In genomic region chr12:113405687-113406086, GRCh38 we compare ENCODE assay signal across 19 cellular contexts. TPM values are rescaled to one million over a fixed set of nuclear protein-coding genes. Genes with fewer than 3 reads are reported as not detected.
"Had no signal": no experiment of that assay in that cellular context is flagged by ENCODE, and none has a peak within 500 bp of the region (broad histone marks: within the 10 kb centered on the region; RNA-seq: fewer than 3 reads in every experiment).

No MANE protein-coding gene starts in this region.

- ATAC-seq: activated naive CD4-positive, alpha-beta T cell treated with anti-CD3 and anti-CD28 coated beads, Interleukin-2, amount 50 U/mL, for 72 hours; activated T-cell treated with anti-CD3 and anti-CD28 coated beads, Interleukin-2, amount 50 U/mL, for 72 hours; left lobe of liver; mucosa of descending colon; naive thymus-derived CD4-positive, alpha-beta T cell had no signal

- H3K4me2 ChIP-seq: hepatocyte had no signal

- H3K4me1 Mint-ChIP-seq: activated CD4-positive, alpha-beta T cell treated with anti-CD3 and anti-CD28 coated beads, Interleukin-2, amount 10 ng/mL, durations not matched to agents 7 days and 5 days had no signal

- DNase-seq: activated CD4-positive, alpha-beta T cell treated with anti-CD3 and anti-CD28 coated beads, Interleukin-2, amount 10 ng/mL, durations not matched to agents 7 days and 5 days; activated CD8-positive, alpha-beta memory T cell treated with anti-CD3 and anti-CD28 coated beads, Interleukin-2, amount 50 U/mL, for 48 hours; activated gamma-delta T cell; activated T-cell treated with anti-CD3 and anti-CD28 coated beads, Interleukin-2, amount 50 U/mL, for 72 hours; amniotic stem cell; mammary epithelial cell; naive thymus-derived CD4-positive, alpha-beta T cell; stimulated activated CD4-positive, alpha-beta T cell treated with anti-CD3 and anti-CD28 coated beads, Interleukin-2, amount 100 ng/mL, for 48 hours; stimulated activated naive CD4-positive, alpha-beta T cell; T-helper 2 cell; trophoblast cell had no signal

- H3K36me3 Mint-ChIP-seq: activated naive CD4-positive, alpha-beta T cell treated with anti-CD3 and anti-CD28 coated beads, Interleukin-2, amount 50 U/mL, for 72 hours had no signal

- H3K4me3 ChIP-seq: esophagus muscularis mucosa, hepatocyte, mucosa of descending colon had no signal

- H3K27ac Mint-ChIP-seq: activated CD4-positive, alpha-beta T cell treated with anti-CD3 and anti-CD28 coated beads, Interleukin-2, amount 10 ng/mL, durations not matched to agents 7 days and 5 days; activated T-cell treated with anti-CD3 and anti-CD28 coated beads, Interleukin-2, amount 50 U/mL, for 72 hours; naive thymus-derived CD4-positive, alpha-beta T cell had no signal

- H2AFZ ChIP-seq: hepatocyte had no signal

- H3K27me3 ChIP-seq: hepatocyte had no signal

- H3K79me2 ChIP-seq: hepatocyte had no signal

- H3K36me3 ChIP-seq: esophagus muscularis mucosa had no signal

- H3K4me3 Mint-ChIP-seq: activated CD4-positive, alpha-beta T cell treated with anti-CD3 and anti-CD28 coated beads, Interleukin-2, amount 10 ng/mL, durations not matched to agents 7 days and 5 days; activated T-cell treated with anti-CD3 and anti-CD28 coated beads, Interleukin-2, amount 50 U/mL, for 72 hours; naive thymus-derived CD4-positive, alpha-beta T cell had no signal

- H3K27ac ChIP-seq: esophagus muscularis mucosa, hepatocyte had no signal

- H3K9me3 Mint-ChIP-seq: activated CD4-positive, alpha-beta T cell treated with anti-CD3 and anti-CD28 coated beads, Interleukin-2, amount 10 ng/mL, durations not matched to agents 7 days and 5 days; activated naive CD4-positive, alpha-beta T cell treated with anti-CD3 and anti-CD28 coated beads, Interleukin-2, amount 50 U/mL, for 72 hours; activated T-cell treated with anti-CD3 and anti-CD28 coated beads, Interleukin-2, amount 50 U/mL, for 72 hours; naive thymus-derived CD4-positive, alpha-beta T cell had no signal

RNA-seq across cellular contexts. Expression of gene SDS, which starts 2.0 kb away (rescaled TPM):
- total RNA-seq: activated CD4-positive, alpha-beta T cell treated with anti-CD3 and anti-CD28 coated beads, Interleukin-2, amount 10 ng/mL, durations not matched to agents 7 days and 5 days; activated naive CD4-positive, alpha-beta T cell treated with anti-CD3 and anti-CD28 coated beads, Interleukin-2, amount 50 U/mL, for 72 hours; activated T-cell treated with anti-CD3 and anti-CD28 coated beads, Interleukin-2, amount 50 U/mL, for 72 hours; glomerular endothelial cell; mammary epithelial cell; skeletal muscle tissue had no signal
- polyA plus RNA-seq: keratinocyte; mammary epithelial cell; naive thymus-derived CD4-positive, alpha-beta T cell had no signal

RNA-seq across cellular contexts. Expression of gene SDSL, which starts 16.5 kb away (rescaled TPM):
- polyA plus RNA-seq: naive thymus-derived CD4-positive, alpha-beta T cell had no signal
